8 cellular contexts compared by ENCODE assay signal in the genomic region with DNA sequence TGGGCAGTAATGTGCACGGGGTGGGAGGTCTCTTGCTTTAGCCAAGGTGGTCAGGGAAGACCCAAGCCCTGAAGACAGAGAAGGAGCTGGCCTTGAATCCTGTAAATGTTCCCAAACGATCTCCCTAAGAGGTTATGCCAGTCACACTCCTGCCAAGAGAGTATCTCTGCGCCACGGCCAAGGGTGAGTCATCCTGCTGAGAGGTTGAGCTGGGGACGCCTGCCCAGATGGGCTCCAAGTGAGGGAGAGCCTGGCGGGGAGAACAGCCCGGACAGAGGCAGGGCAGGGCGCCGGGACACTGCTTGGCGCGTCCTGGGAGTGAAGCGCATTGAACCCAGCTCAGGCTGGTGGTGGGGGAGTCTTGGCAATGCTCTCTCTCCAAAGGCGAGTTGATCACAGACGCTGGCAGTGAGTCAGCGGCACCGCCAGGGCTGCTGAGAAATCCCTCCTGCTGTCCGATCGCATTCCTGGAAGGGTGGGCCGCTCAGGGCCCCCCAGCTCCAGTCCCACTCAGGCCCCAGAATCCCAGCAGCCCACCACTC. TPM values are rescaled to one million over a fixed set of nuclear protein-coding genes. Genes with fewer than 3 reads are reported as not detected.
DNase-seq lines count a peak whose midpoint lies in the region; TF ChIP-seq lines count a peak whose summit lies in the region.

No MANE protein-coding gene starts in this region.

- no peak for TF ChIP-seq CTCF in foreskin fibroblast (IDR thresholded peaks at IDR 0.05; ENCODE audit: low read depth, low read length)

- peak overlapping the region; percentile 75 for H2BK15ac ChIP-seq in neuronal stem cell (ENCODE audit: low read length)

- H3K18ac ChIP-seq in neuronal stem cell (ENCODE audit: low read length): peak overlapping the region; percentile 94

- WGBS in neuronal stem cell (ENCODE audit: extremely low coverage in 2 of 2, insufficient read length in 2 of 2, insufficient replicate concordance in 1 of 2), 2 donors: no CpG with 5 or more reads among the region's 19 CpGs

- peak overlapping the region; percentile 84 for H2BK12ac ChIP-seq in neuronal stem cell (ENCODE audit: low read length)

- H3K27me3 ChIP-seq in H7 (ENCODE audit: control insufficient read depth, insufficient read depth, low read length) (no peaks in the 10 kb centered on the region), SJSA1 (replicated peaks) (no peaks in the 10 kb centered on the region), neuronal stem cell (ENCODE audit: control insufficient read depth in 3 of 3, insufficient read depth in 3 of 3, low read depth in 1 of 3, low read length in 3 of 3) (peaks cover 0 to 35% (median 6%) of the 10 kb centered on the region in 3 experiments)

- DNase-seq in H7 (peak; percentile 77), SJSA1 (ENCODE audit: low read depth in 1 of 2, low spot score in 2 of 2) (peak; percentile 90 to 94), foreskin fibroblast (peak; percentile 84 to 95), neuronal stem cell (ENCODE audit: low spot score) (no peak), NCI-H748 (lab: John Stamatoyannopoulos, UW; ENCODE audit: unreplicated experiment) (no peak), activated T-cell treated with anti-CD3 and anti-CD28 coated beads for 4 hours (no peak)
- no peak for DNase-seq in stimulated activated CD4-positive, alpha-beta T cell treated with anti-CD3 and anti-CD28 coated beads, Interleukin-4, amount 100 ng/mL, for 1 hour
- DNase-seq in stimulated activated CD4-positive, alpha-beta T cell treated with anti-CD3 and anti-CD28 coated beads, Interleukin-4, amount 100 ng/mL, for 4 hours: no peak

- H4K91ac ChIP-seq in neuronal stem cell (ENCODE audit: low read depth, low read length, poor library complexity): no peak overlapping the region

- H3K27ac ChIP-seq in SJSA1: peak overlapping the region; percentile 83
- no peak overlapping the region for H3K27ac ChIP-seq in neuronal stem cell (replicated peaks; ENCODE audit: low read length)

- no peaks in the 10 kb centered on the region for H3K79me1 ChIP-seq in neuronal stem cell (ENCODE audit: low read depth, low read length)

- H3K4me2 ChIP-seq in neuronal stem cell (ENCODE audit: insufficient read depth, low read length, poor library complexity, severe bottlenecking): peak overlapping the region; percentile 43

- H3K4me1 ChIP-seq in SJSA1 (replicated peaks): peaks cover 34% of the 10 kb centered on the region
- H3K4me1 ChIP-seq in neuronal stem cell (ENCODE audit: control insufficient read depth in 2 of 2, insufficient read depth in 1 of 2, low read depth in 1 of 2, low read length in 2 of 2): peaks cover 3 to 11% of the 10 kb centered on the region in 2 donors

- peak overlapping the region; percentile 68 for H4K8ac ChIP-seq in neuronal stem cell (ENCODE audit: low read depth, low read length)

- H3K23ac ChIP-seq in neuronal stem cell (ENCODE audit: low read depth, low read length, poor library complexity): peak overlapping the region; percentile 98

- peak overlapping the region; percentile 66 for H2AFZ ChIP-seq in neuronal stem cell (ENCODE audit: low read length)

- H2BK5ac ChIP-seq in neuronal stem cell (ENCODE audit: low read length): no peak overlapping the region

- H3K9ac ChIP-seq in neuronal stem cell (ENCODE audit: low read depth, low read length, poor library complexity): peak overlapping the region; percentile 60

- H2AK5ac ChIP-seq in neuronal stem cell (ENCODE audit: low read depth, low read length): peak overlapping the region; percentile 56

- H3K4ac ChIP-seq in neuronal stem cell (ENCODE audit: low read length): no peak overlapping the region

- no peaks in the 10 kb centered on the region for H3K9me3 ChIP-seq in SJSA1 (replicated peaks)
- no peaks in the 10 kb centered on the region for H3K9me3 ChIP-seq in neuronal stem cell (replicated peaks in 1 of 2; ENCODE audit: control insufficient read depth in 2 of 2, insufficient read depth in 1 of 2, low read depth in 1 of 2, low read length in 2 of 2)

- H3K4me3 ChIP-seq in H7 (ENCODE audit: insufficient read depth, low read depth, low read length): peak overlapping the region; percentile 14
- no peak overlapping the region for H3K4me3 ChIP-seq in SJSA1
- H3K4me3 ChIP-seq in foreskin fibroblast (ENCODE audit: low read depth in 1 of 2, low read length in 2 of 2): peak overlapping the region in 1 of 2 donors; percentile 26
- H3K4me3 ChIP-seq in neuronal stem cell (ENCODE audit: low read length in 2 of 2): no peak overlapping the region

- H3K14ac ChIP-seq in neuronal stem cell (ENCODE audit: low read length): peak overlapping the region; percentile 89

- H3K36me3 ChIP-seq in H7 (replicated peaks; ENCODE audit: control insufficient read depth, insufficient read depth, low read length) (no peaks in the 10 kb centered on the region), SJSA1 (no peaks in the 10 kb centered on the region), neuronal stem cell (replicated peaks in 1 of 2; ENCODE audit: control insufficient read depth in 2 of 2, insufficient read depth in 2 of 2, low read length in 2 of 2) (no peaks in the 10 kb centered on the region)

- H2BK120ac ChIP-seq in neuronal stem cell (ENCODE audit: low read depth, low read length): no peak overlapping the region

RNA-seq across cellular contexts. Expression of a gene that starts 16.4 kb away (rescaled TPM):
- 1.8 and 2.8 TPM in 2 replicates for total RNA-seq in H7 (2014; rRNA removed; shearing (Covaris generic))
- 0.37 and 1.1 TPM in 2 replicates for total RNA-seq in SJSA1 (2014; rRNA removed; shearing (Covaris generic))
- 0.13 TPM for polyA plus RNA-seq in neuronal stem cell (2013, experiment 1 of 2)
- 0.18 TPM for polyA plus RNA-seq in neuronal stem cell (2013, experiment 2 of 2)

RNA-seq across cellular contexts. Expression of a gene that starts 38.1 kb away (rescaled TPM):
- not detected in 2 replicates for total RNA-seq in H7 (2014; rRNA removed; shearing (Covaris generic))
- total RNA-seq in SJSA1 (2014; rRNA removed; shearing (Covaris generic)): not detected in 2 replicates
- not detected for polyA plus RNA-seq in neuronal stem cell (2013, experiment 1 of 2)
- not detected for polyA plus RNA-seq in neuronal stem cell (2013, experiment 2 of 2)

RNA-seq across cellular contexts. Expression of a gene that starts 46.5 kb away (rescaled TPM):
- 3.8 and 4.0 TPM in 2 replicates for total RNA-seq in H7 (2014; rRNA removed; shearing (Covaris generic))
- 0.11 TPM in 1 of 2 replicates, not detected in the other for total RNA-seq in SJSA1 (2014; rRNA removed; shearing (Covaris generic))
- 0.08 TPM for polyA plus RNA-seq in neuronal stem cell (2013, experiment 1 of 2)
- 0.15 TPM for polyA plus RNA-seq in neuronal stem cell (2013, experiment 2 of 2)

RNA-seq across cellular contexts. Expression of a gene that starts 50.6 kb away (rescaled TPM):
- total RNA-seq in H7 (2014; rRNA removed; shearing (Covaris generic)): 3,978 and 5,156 TPM in 2 replicates
- 1,668 and 2,023 TPM in 2 replicates for total RNA-seq in SJSA1 (2014; rRNA removed; shearing (Covaris generic))
- polyA plus RNA-seq in neuronal stem cell (2013, experiment 1 of 2): 2,801 TPM
- 2,729 TPM for polyA plus RNA-seq in neuronal stem cell (2013, experiment 2 of 2)

RNA-seq across cellular contexts. Expression of a gene that starts 50.9 kb away (rescaled TPM):
- total RNA-seq in H7 (2014; rRNA removed; shearing (Covaris generic)): 10.9 and 26.4 TPM in 2 replicates
- total RNA-seq in SJSA1 (2014; rRNA removed; shearing (Covaris generic)): 7.1 and 8.8 TPM in 2 replicates
- polyA plus RNA-seq in neuronal stem cell (2013, experiment 1 of 2): 25.6 TPM
- 23.7 TPM for polyA plus RNA-seq in neuronal stem cell (2013, experiment 2 of 2)

Comparison
In these comparisons a context has a peak if more than half of its experiments do, and no peak if none do; other contexts are left out.
1. DNase-seq: peak in H7 (single experiment), SJSA1 (2 of 2) and foreskin fibroblast (2 of 2); none in neuronal stem cell (single experiment), stimulated activated CD4-positive, alpha-beta T cell treated with anti-CD3 and anti-CD28 coated beads, Interleukin-4, amount 100 ng/mL, for 1 hour (single experiment), NCI-H748 (single experiment), activated T-cell treated with anti-CD3 and anti-CD28 coated beads for 4 hours (single experiment) and stimulated activated CD4-positive, alpha-beta T cell treated with anti-CD3 and anti-CD28 coated beads, Interleukin-4, amount 100 ng/mL, for 4 hours (0 of 2).